In genomic region chr12:15824516-15824915, GRCh38 we compare ENCODE assay signal across 30 cellular contexts.
"Had no signal": no experiment of that assay in that cellular context is flagged by ENCODE, and none has a peak within 500 bp of the region (broad histone marks: within the 10 kb centered on the region; RNA-seq: fewer than 3 reads in every experiment).

No MANE protein-coding gene starts in this region.

- H3K9me3 ChIP-seq: ascending aorta had no signal

- H3K27me3 Mint-ChIP-seq: activated naive CD4-positive, alpha-beta T cell treated with anti-CD3 and anti-CD28 coated beads, Interleukin-2, amount 10 ng/mL, durations not matched to agents 7 days and 5 days; brain had no signal

- H3K4me1 ChIP-seq: ascending aorta had no signal

- DNase-seq: activated B cell treated with CpG ODN at 0.5 μM for 24 hours; activated CD4-positive, alpha-beta memory T cell treated with anti-CD3 and anti-CD28 coated beads for 36 hours; activated CD4-positive, alpha-beta T cell treated with anti-CD3 and anti-CD28 coated beads for 48 hours; activated CD4-positive, alpha-beta T cell treated with anti-CD3 and anti-CD28 coated beads, Interleukin-2, amount 50 U/mL, for 1 hour; activated CD4-positive, alpha-beta T cell treated with anti-CD3 and anti-CD28 coated beads, Interleukin-2, amount 50 U/mL, for 4 hours; activated CD4-positive, CD25-positive, alpha-beta regulatory T cell treated with anti-CD3 and anti-CD28 coated beads, Interleukin-2, amount 50 U/mL, for 72 hours; activated CD8-positive, alpha-beta memory T cell treated with anti-CD3 and anti-CD28 coated beads, Interleukin-2, amount 50 U/mL, for 4 hours; activated CD8-positive, alpha-beta T cell treated with anti-CD3 and anti-CD28 coated beads for 36 hours; activated effector memory CD4-positive, alpha-beta T cell treated with Interleukin-2 at 50 U/mL for 16 hours; activated gamma-delta T cell; activated naive CD4-positive, alpha-beta T cell treated with anti-CD3 and anti-CD28 coated beads, Interleukin-2, amount 10 ng/mL, durations not matched to agents 7 days and 5 days; activated naive CD4-positive, alpha-beta T cell treated with Interleukin-2 at 50 U/mL for 16 hours; activated naive CD8-positive, alpha-beta T cell treated with anti-CD3 and anti-CD28 coated beads, Interleukin-2, amount 10 ng/mL, durations not matched to agents 7 days and 5 days; activated naive CD8-positive, alpha-beta T cell treated with anti-CD3 and anti-CD28 coated beads, Interleukin-2, amount 50 U/mL, for 24 hours; activated T-cell treated with anti-CD3 and anti-CD28 coated beads, Interleukin-2, amount 50 U/mL, for 24 hours; activated T-cell treated with anti-CD3 and anti-CD28 coated beads, Interleukin-2, amount 50 U/mL, for 48 hours; amygdala; anterior cingulate cortex; central memory CD4-positive, alpha-beta T cell; T-cell; T-helper 2 cell; T-helper 9 cell had no signal

- H3K36me3 Mint-ChIP-seq: activated CD4-positive, alpha-beta memory T cell treated with anti-CD3 and anti-CD28 coated beads for 36 hours; activated naive CD4-positive, alpha-beta T cell treated with anti-CD3 and anti-CD28 coated beads, Interleukin-2, amount 10 ng/mL, durations not matched to agents 7 days and 5 days; activated naive CD4-positive, alpha-beta T cell treated with anti-CD3 and anti-CD28 coated beads, Interleukin-2, amount 50 U/mL, for 24 hours; activated naive CD8-positive, alpha-beta T cell; activated naive CD8-positive, alpha-beta T cell treated with anti-CD3 and anti-CD28 coated beads, Interleukin-2, amount 10 ng/mL, durations not matched to agents 7 days and 5 days; brain; T-cell had no signal

- H3K27ac ChIP-seq: ascending aorta, cardiac muscle cell, VCaP had no signal

- H3K4me1 Mint-ChIP-seq: activated B cell treated with CpG ODN at 0.5 μM for 24 hours; activated naive CD4-positive, alpha-beta T cell treated with anti-CD3 and anti-CD28 coated beads, Interleukin-2, amount 50 U/mL, for 24 hours; activated naive CD8-positive, alpha-beta T cell treated with anti-CD3 and anti-CD28 coated beads, Interleukin-2, amount 10 ng/mL, durations not matched to agents 7 days and 5 days; activated naive CD8-positive, alpha-beta T cell treated with anti-CD3 and anti-CD28 coated beads, Interleukin-2, amount 50 U/mL, for 24 hours; T-cell had no signal

- H3K4me3 ChIP-seq: ascending aorta, cardiac muscle cell had no signal

- ATAC-seq: activated CD8-positive, alpha-beta T cell treated with anti-CD3 and anti-CD28 coated beads for 36 hours; activated naive CD8-positive, alpha-beta T cell treated with anti-CD3 and anti-CD28 coated beads, Interleukin-2, amount 50 U/mL, for 24 hours; T-cell had no signal

- H3K27me3 ChIP-seq: ascending aorta, cardiac muscle cell had no signal

- H3K27ac Mint-ChIP-seq: activated B cell treated with CpG ODN at 0.5 μM for 24 hours; activated CD4-positive, alpha-beta memory T cell treated with anti-CD3 and anti-CD28 coated beads for 36 hours; activated CD8-positive, alpha-beta T cell treated with anti-CD3 and anti-CD28 coated beads for 36 hours; activated naive CD4-positive, alpha-beta T cell treated with anti-CD3 and anti-CD28 coated beads, Interleukin-2, amount 10 ng/mL, durations not matched to agents 7 days and 5 days; activated naive CD4-positive, alpha-beta T cell treated with anti-CD3 and anti-CD28 coated beads, Interleukin-2, amount 50 U/mL, for 24 hours; activated naive CD8-positive, alpha-beta T cell; activated naive CD8-positive, alpha-beta T cell treated with anti-CD3 and anti-CD28 coated beads, Interleukin-2, amount 10 ng/mL, durations not matched to agents 7 days and 5 days; activated naive CD8-positive, alpha-beta T cell treated with anti-CD3 and anti-CD28 coated beads, Interleukin-2, amount 50 U/mL, for 24 hours; activated T-cell treated with anti-CD3 and anti-CD28 coated beads, Interleukin-2, amount 50 U/mL, for 24 hours; activated T-helper 2 cell treated with anti-CD3 and anti-CD28 coated beads, Interferon-gamma antibody, Interleukin-2, Interleukin-4, amounts not matched to agents 10 μg/mL and 5 μg/mL and 100 μg/mL, durations not matched to agents 14 hours and 24 hours and 36 hours; brain; T-cell; T-helper 2 cell treated with Interferon-gamma antibody and Interleukin-4, amounts not matched to agents 5 μg/mL and 100 μg/mL, for 36 hours had no signal

- H3K36me3 ChIP-seq: ascending aorta, cardiac muscle cell had no signal

- H3K4me3 Mint-ChIP-seq: activated B cell treated with CpG ODN at 0.5 μM for 24 hours; activated CD4-positive, alpha-beta memory T cell treated with anti-CD3 and anti-CD28 coated beads for 36 hours; activated CD8-positive, alpha-beta T cell treated with anti-CD3 and anti-CD28 coated beads for 36 hours; activated naive CD4-positive, alpha-beta T cell treated with anti-CD3 and anti-CD28 coated beads, Interleukin-2, amount 10 ng/mL, durations not matched to agents 7 days and 5 days; activated naive CD4-positive, alpha-beta T cell treated with anti-CD3 and anti-CD28 coated beads, Interleukin-2, amount 50 U/mL, for 24 hours; activated naive CD8-positive, alpha-beta T cell; activated naive CD8-positive, alpha-beta T cell treated with anti-CD3 and anti-CD28 coated beads, Interleukin-2, amount 10 ng/mL, durations not matched to agents 7 days and 5 days; activated naive CD8-positive, alpha-beta T cell treated with anti-CD3 and anti-CD28 coated beads, Interleukin-2, amount 50 U/mL, for 24 hours; activated T-cell treated with anti-CD3 and anti-CD28 coated beads, Interleukin-2, amount 50 U/mL, for 24 hours; brain; T-cell; T-helper 2 cell treated with Interferon-gamma antibody and Interleukin-4, amounts not matched to agents 5 μg/mL and 100 μg/mL, for 36 hours had no signal
